Comparison of ENCODE assay signal across 8 cellular contexts in the genomic region with DNA sequence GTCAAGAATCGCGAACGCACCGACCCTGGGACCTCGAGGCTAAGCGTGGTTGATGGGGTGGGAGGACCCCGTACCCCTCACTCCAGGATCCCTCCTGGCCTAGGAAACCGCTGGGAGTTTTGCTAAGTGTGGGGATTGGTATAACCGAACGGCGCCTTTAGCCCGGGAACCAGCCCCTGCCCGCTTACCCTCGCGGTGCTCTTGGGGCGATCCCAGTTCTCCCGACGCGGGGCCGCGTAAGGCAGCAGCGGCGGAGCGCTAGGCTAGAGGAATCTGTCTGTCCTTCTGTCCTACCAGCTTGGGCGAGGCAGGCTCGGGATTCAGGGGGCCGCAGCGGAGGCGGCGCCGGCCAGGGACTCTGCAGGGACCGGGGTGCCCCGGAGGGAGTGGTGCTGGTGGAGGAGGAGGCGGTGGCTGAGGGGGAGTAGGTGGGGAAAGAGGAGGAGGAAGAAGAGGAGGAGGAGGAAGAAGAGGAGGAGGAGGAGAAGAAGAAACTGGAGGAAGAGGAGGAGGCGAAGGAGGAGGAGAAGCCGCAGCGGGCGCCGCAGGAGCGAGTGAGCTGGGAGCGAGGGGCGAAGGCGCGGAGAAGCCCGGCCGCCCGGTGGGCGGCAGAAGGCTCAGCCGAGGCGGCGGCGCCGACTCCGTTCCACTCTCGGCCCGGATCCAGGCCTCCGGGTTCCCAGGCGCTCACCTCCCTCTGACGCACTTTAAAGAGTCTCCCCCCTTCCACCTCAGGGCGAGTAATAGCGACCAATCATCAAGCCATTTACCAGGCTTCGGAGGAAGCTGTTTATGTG. TPM values are rescaled to one million over a fixed set of nuclear protein-coding genes. Genes with fewer than 3 reads are reported as not detected.
DNase-seq lines count a peak whose midpoint lies in the region; ATAC-seq and TF ChIP-seq lines count a peak whose summit lies in the region.

No MANE protein-coding gene starts in this region.

- no peak overlapping the region for H2BK20ac ChIP-seq in H9 (ENCODE audit: low read depth, low read length, poor library complexity, severe bottlenecking)

- H3K27ac Mint-ChIP-seq in H9, result no peak overlapping the region

- no peak overlapping the region for H2BK120ac ChIP-seq in H9 (ENCODE audit: low read depth, low read length, poor library complexity, severe bottlenecking)

- H3K4me2 ChIP-seq in H9 (ENCODE audit: insufficient read depth, insufficient read length, low read length), result peak overlapping the region; percentile 48

- peaks cover 99% of the 10 kb centered on the region for H3K27me3 Mint-ChIP-seq in H9 (ENCODE audit: low read depth)

- H3K27ac ChIP-seq in H9 (ENCODE audit: insufficient read length, low read depth, low read length) (no peak overlapping the region), thoracic aorta (no peak overlapping the region)

- in situ Hi-C loops in astrocyte of the spinal cord (cut with HindIII; ENCODE audit: low sequenced_read_pairs), result no loop called here

- no peaks in the 10 kb centered on the region; a peak in 1 of 7 replicates for H3K36me3 Mint-ChIP-seq in H9 (ENCODE audit: insufficient read depth in 1 of 3, low read depth in 3 of 3)

- H2AK5ac ChIP-seq in H9 (ENCODE audit: insufficient read length, low read length), result no peak overlapping the region

- H3K4me3 ChIP-seq in astrocyte of the spinal cord (ENCODE audit: low read depth, low read length), result no peak overlapping the region
- H3K4me3 ChIP-seq in thoracic aorta, result peak overlapping the region; percentile 35

- peaks cover 1 to 5% of the 10 kb centered on the region in 2 experiments; a peak in 2 of 5 replicates for H3K9me3 Mint-ChIP-seq in H9

- H2AFZ ChIP-seq in H9 (ENCODE audit: low read length), result no peak overlapping the region

- no peaks in the 10 kb centered on the region for H3K36me3 ChIP-seq in thoracic aorta

- no CpG with 5 or more reads among the region's 62 CpGs for WGBS in H9 (ENCODE audit: extremely low coverage, insufficient read length, low lambda C conversion rate)

- no peak for ATAC-seq in thoracic aorta (ENCODE audit: insufficient number of reproducible peaks, low FRiP score, low read depth)
- ATAC-seq in HG03378 (IDR thresholded peaks at IDR 0.05; ENCODE audit: unreplicated experiment), result no peak
- no peak for ATAC-seq in HG02870 (IDR thresholded peaks at IDR 0.05; ENCODE audit: unreplicated experiment)

- DNase-seq in AG08395 (ENCODE audit: low spot score) (peak; percentile 96), H9 (peak; percentile 92), astrocyte of the spinal cord (ENCODE audit: low read depth, low spot score) (peak; percentile 23), iPS-NIHi7 (ENCODE audit: extremely low spot score) (peak; percentile 86), thoracic aorta (ENCODE audit: low spot score) (no peak), NK-92 (lab: John Stamatoyannopoulos, UW; ENCODE audit: unreplicated experiment) (no peak)

- H4K5ac ChIP-seq in H9 (ENCODE audit: insufficient read length, low read depth, low read length), result no peak overlapping the region

- no peaks in the 10 kb centered on the region for H4K20me1 ChIP-seq in H9 (ENCODE audit: control insufficient read depth, insufficient read depth, insufficient read length)

- H3K14ac ChIP-seq in H9 (ENCODE audit: insufficient read depth, low read length), result no peak overlapping the region

- H2BK15ac ChIP-seq in H9 (ENCODE audit: low read depth, low read length), result no peak overlapping the region

- peaks cover 8% of the 10 kb centered on the region for H3K23me2 ChIP-seq in H9 (ENCODE audit: insufficient read length, low read depth, low read length, poor library complexity, severe bottlenecking)

- no peaks in the 10 kb centered on the region for H3K79me2 ChIP-seq in H9 (ENCODE audit: insufficient read depth, low read length)

- H2BK12ac ChIP-seq in H9 (ENCODE audit: insufficient read length, low read depth, low read length), result no peak overlapping the region

- H3K4ac ChIP-seq in H9 (ENCODE audit: low read depth, low read length), result no peak overlapping the region

- H4K8ac ChIP-seq in H9 (replicated peaks; ENCODE audit: insufficient read length, low read depth, low read length), result no peak overlapping the region

- peaks cover 87% of the 10 kb centered on the region for H3K27me3 ChIP-seq in H9 (ENCODE audit: insufficient read depth, low read length)
- peaks cover 29% of the 10 kb centered on the region for H3K27me3 ChIP-seq in thoracic aorta (replicated peaks; ENCODE audit: insufficient read depth)

- H3T11ph ChIP-seq in H9 (ENCODE audit: low read length), result no peak overlapping the region

- H3K79me1 ChIP-seq in H9 (ENCODE audit: insufficient read depth, low read depth, low read length, poor library complexity, severe bottlenecking), result no peaks in the 10 kb centered on the region

- H3K4me1 ChIP-seq in H9 (ENCODE audit: insufficient read depth, low read length) (no peaks in the 10 kb centered on the region), thoracic aorta (ENCODE audit: control insufficient read depth in 1 of 2, low read depth in 2 of 2) (peaks cover 30 to 38% of the 10 kb centered on the region in 2 donors)

- no peaks in the 10 kb centered on the region for H3K9me3 ChIP-seq in H9 (ENCODE audit: control insufficient read depth, low read depth, low read length)
- H3K9me3 ChIP-seq in thoracic aorta, result no peaks in the 10 kb centered on the region

- no peak overlapping the region for H3K23ac ChIP-seq in H9 (ENCODE audit: insufficient read length, low read depth, low read length)

- no peak overlapping the region for H3K18ac ChIP-seq in H9 (ENCODE audit: insufficient read length, low read depth, low read length)

- TF ChIP-seq CTCF in H9 (conservative IDR thresholded peaks at IDR 0.05), result no peak
- no peak for TF ChIP-seq CTCF in astrocyte of the spinal cord (IDR thresholded peaks at IDR 0.05; ENCODE audit: low read depth, low read length)
- TF ChIP-seq CTCF in thoracic aorta (IDR thresholded peaks at IDR 0.05), result no peak

- peaks cover 22 to 41% of the 10 kb centered on the region in 2 experiments for H3K4me1 Mint-ChIP-seq in H9

- H2BK5ac ChIP-seq in H9 (ENCODE audit: insufficient read length, low read length), result no peak overlapping the region

- H4K91ac ChIP-seq in H9 (ENCODE audit: insufficient read length, low read depth, low read length), result no peak overlapping the region

- no peak overlapping the region for H3K9ac ChIP-seq in H9 (ENCODE audit: extremely low read depth, insufficient read length, low read length)

- H3K56ac ChIP-seq in H9 (ENCODE audit: insufficient read length, low read depth, low read length), result no peak overlapping the region

- H3K4me3 Mint-ChIP-seq in H9, result peak overlapping the region; percentile 49 to 84

RNA-seq across cellular contexts. Expression of gene EMX2, which starts 0.4 kb away (rescaled TPM):
- total RNA-seq in H9 (2021) (not detected in 2 replicates), thoracic aorta (not detected)

Comparison
In these comparisons a context has a peak if more than half of its experiments do, and no peak if none do; other contexts are left out.
1. DNase-seq: peak in AG08395 (single experiment), H9 (single experiment), astrocyte of the spinal cord (single experiment) and iPS-NIHi7 (single experiment); none in thoracic aorta (single experiment) and NK-92 (single experiment).